1 cellular context compared by ENCODE assay signal in genomic region chr17:74442670-74443515, GRCh38.
TF ChIP-seq lines count a peak whose summit lies in the region.

No MANE protein-coding gene starts in this region.

TF ChIP-seq in HepG2, 621 proteins besides CTCF, POLR2A, EP300 and RAD21 (continued from another document):
- TF ChIP-seq SNAI1 (CRISPR knock-in tag; IDR thresholded peaks at IDR 0.05; ENCODE audit: borderline replicate concordance), result 0 out of 2 replicates have a peak, but pooled peaks have one; percentile 7
